ENCODE assay signal across 2 cellular contexts in the genomic region with DNA sequence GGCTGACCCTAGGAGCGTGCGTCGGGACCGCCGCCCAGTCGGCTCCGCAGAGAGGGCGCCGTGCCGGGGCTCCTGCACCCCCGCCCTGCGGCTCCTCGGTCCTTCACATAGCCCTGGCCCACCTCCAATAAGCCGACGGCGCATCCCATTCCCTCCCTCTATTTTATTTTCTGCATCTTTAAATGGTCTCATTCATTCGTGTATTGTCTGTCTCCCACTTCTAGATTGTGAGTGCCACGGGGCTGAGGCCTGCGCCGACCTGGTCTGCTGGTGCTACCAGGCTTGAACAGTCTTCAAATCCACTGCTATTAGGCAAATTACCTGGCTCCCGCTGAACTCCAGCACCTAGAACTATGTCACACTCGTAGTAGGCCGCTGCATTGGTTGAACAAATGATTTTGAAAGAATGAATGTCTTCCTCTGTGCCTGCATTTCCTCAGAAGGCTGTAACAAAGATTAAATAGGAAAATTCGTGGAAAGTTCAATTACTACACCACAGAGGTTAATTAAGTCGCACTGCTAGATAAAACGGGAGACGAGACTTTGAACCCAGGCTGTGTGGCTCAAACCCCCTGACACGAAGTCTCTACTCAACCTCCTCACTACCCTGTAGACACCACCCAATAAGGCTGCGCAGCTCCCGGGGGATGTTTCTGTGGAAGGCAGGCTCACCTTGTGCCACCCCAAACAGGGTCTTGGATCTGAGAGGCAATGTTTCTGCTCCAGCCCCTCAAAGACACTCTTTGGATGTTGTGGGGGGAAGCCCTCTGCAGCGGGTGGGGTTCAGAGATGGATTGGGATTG.
TF ChIP-seq lines count a peak whose summit lies in the region.

No MANE protein-coding gene starts in this region.

TF ChIP-seq in endothelial cell of umbilical vein, 7 proteins besides CTCF, POLR2A, EP300 and RAD21:
- TF ChIP-seq POLR2AphosphoS5 (IDR thresholded peaks at IDR 0.05; ENCODE audit: insufficient read depth, low read depth, low read length) (no peak), FOS (IDR thresholded peaks at IDR 0.05; ENCODE audit: borderline replicate concordance, insufficient read depth, low read length) (no peak), GATA2 (IDR thresholded peaks at IDR 0.05; ENCODE audit: insufficient read depth, insufficient read length, low read depth, low read length) (no peak), EZH2 (IDR thresholded peaks at IDR 0.05; ENCODE audit: borderline replicate concordance, low read depth, low read length, severe bottlenecking) (no peak), MYC (IDR thresholded peaks at IDR 0.05; ENCODE audit: low read depth, low read length) (no peak), JUN (IDR thresholded peaks at IDR 0.05; ENCODE audit: borderline replicate concordance, insufficient read depth, insufficient read length, low read depth) (no peak)
- TF ChIP-seq, protein P1, sequence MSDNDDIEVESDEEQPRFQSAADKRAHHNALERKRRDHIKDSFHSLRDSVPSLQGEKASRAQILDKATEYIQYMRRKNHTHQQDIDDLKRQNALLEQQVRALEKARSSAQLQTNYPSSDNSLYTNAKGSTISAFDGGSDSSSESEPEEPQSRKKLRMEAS (IDR thresholded peaks at IDR 0.05; ENCODE audit: insufficient read depth, insufficient read length): no peak

TF ChIP-seq in neural cell, 6 proteins besides CTCF, POLR2A, EP300 and RAD21:
- TF ChIP-seq EZH2 (IDR thresholded peaks at IDR 0.05; ENCODE audit: borderline replicate concordance, insufficient read depth, low read length, poor library complexity, severe bottlenecking) (no peak), TAF1 (IDR thresholded peaks at IDR 0.05; ENCODE audit: low read depth) (peak; percentile 14)
